In the genomic region with DNA sequence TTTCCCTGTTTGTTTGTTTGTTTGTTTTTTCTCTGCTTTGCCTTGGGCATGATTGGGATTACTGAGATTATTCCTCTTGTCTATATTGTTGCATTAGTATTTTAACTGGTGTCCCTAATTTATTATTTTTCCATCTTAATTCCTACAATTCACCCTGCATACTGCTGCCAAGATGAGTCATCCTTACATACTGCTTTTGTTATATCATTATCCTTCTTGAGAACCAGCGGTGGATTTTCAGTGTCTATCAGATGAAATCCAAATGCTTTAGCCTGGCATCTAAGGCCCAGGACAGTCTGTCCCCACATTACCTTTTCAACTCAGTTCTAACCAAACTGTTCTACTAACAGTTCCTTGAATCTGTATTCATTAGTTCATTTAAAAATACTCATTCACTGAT, we compare ENCODE assay signal across 23 cellular contexts.
DNase-seq lines count a peak whose midpoint lies in the region; ATAC-seq and TF ChIP-seq lines count a peak whose summit lies in the region.
"Had no signal": no experiment of that assay in that cellular context is flagged by ENCODE, and none has a peak within 500 bp of the region (broad histone marks: within the 10 kb centered on the region; RNA-seq: fewer than 3 reads in every experiment).

No MANE protein-coding gene starts in this region.

- H3K4me1 Mint-ChIP-seq in chondrocyte (ENCODE audit: low read depth), result peaks cover 46% of the 10 kb centered on the region
- H3K4me1 Mint-ChIP-seq: WTC11 had no signal

- CTCF ChIA-PET in AG04449 (lab: Yijun Ruan, JAX), result interaction anchor here (1.7 kb wide), 1 partner anchor 13 kb away, joined by 4 read pairs; no protein-coding TSS in a partner anchor

- no peak overlapping the region for H3K4me3 ChIP-seq in AG04449 (ENCODE audit: low read depth, low read length)
- H3K4me3 ChIP-seq: dorsolateral prefrontal cortex, esophagus squamous epithelium, left lung, mucosa of descending colon, uterus had no signal

- no peaks in the 10 kb centered on the region for H3K27me3 Mint-ChIP-seq in chondrocyte (ENCODE audit: low read depth)

- no peak for TF ChIP-seq CTCF in AG04449 (IDR thresholded peaks at IDR 0.05; ENCODE audit: insufficient read depth, low read length, missing control alignments)
- no peak for TF ChIP-seq CTCF in chondrocyte (IDR thresholded peaks at IDR 0.05)

- peaks cover 4% of the 10 kb centered on the region for H3K9me3 Mint-ChIP-seq in chondrocyte (ENCODE audit: low read depth)
- H3K9me3 Mint-ChIP-seq: WTC11 had no signal

- peak; percentile 44 for DNase-seq in AG04449 (ENCODE audit: low read depth, low spot score)
- DNase-seq in NCI-H226, result peak; percentile 22
- no peak for DNase-seq in chondrocyte (ENCODE audit: low spot score)
- peak; percentile 29 for DNase-seq in hepatic stellate cell (ENCODE audit: low spot score)
- no peak for DNase-seq in KG1 (lab: John Stamatoyannopoulos, UW)
- DNase-seq in activated CD4-positive, alpha-beta T cell treated with anti-CD3 and anti-CD28 coated beads for 48 hours, result no peak
- DNase-seq: activated effector memory CD4-positive, alpha-beta T cell treated with anti-CD3 and anti-CD28 coated beads, Interleukin-2, amount 50 U/mL, for 16 hours; aorta; COR-L47; dorsolateral prefrontal cortex; esophagus squamous epithelium; left lung; mucosa of descending colon; NCI-H187; NCI-H345; nucleus accumbens; stimulated activated CD4-positive, alpha-beta T cell treated with anti-CD3 and anti-CD28 coated beads, Interleukin-4, amount 100 ng/mL, for 1 hour; T-helper 2 cell; uterus had no signal

- no peak for ATAC-seq in HG02885 (IDR thresholded peaks at IDR 0.05; ENCODE audit: poor library complexity, unreplicated experiment)
- ATAC-seq in HG03135 (IDR thresholded peaks at IDR 0.05; ENCODE audit: unreplicated experiment), result no peak
- ATAC-seq: left lung, mucosa of descending colon, Right ventricle myocardium inferior, WTC11 had no signal

- H3K27ac Mint-ChIP-seq in chondrocyte (ENCODE audit: unreplicated experiment), result peak overlapping the region; percentile 80
- H3K27ac Mint-ChIP-seq: WTC11 had no signal

- H3K36me3 Mint-ChIP-seq in chondrocyte (ENCODE audit: low read depth), result peaks cover 5% of the 10 kb centered on the region
- H3K36me3 Mint-ChIP-seq: WTC11 had no signal

- POLR2A ChIA-PET in AG04449 (lab: Yijun Ruan, JAX), result no interaction called here

- no peak overlapping the region for H3K4me3 Mint-ChIP-seq in chondrocyte (ENCODE audit: unreplicated experiment)
- H3K4me3 Mint-ChIP-seq: WTC11 had no signal

Comparison
In these comparisons a context has a peak if more than half of its experiments do, and no peak if none do; other contexts are left out.
1. DNase-seq: peak in AG04449 (single experiment), NCI-H226 (single experiment) and hepatic stellate cell (single experiment); none in chondrocyte (single experiment), KG1 (single experiment) and activated CD4-positive, alpha-beta T cell treated with anti-CD3 and anti-CD28 coated beads for 48 hours (single experiment).